In the genomic region with DNA sequence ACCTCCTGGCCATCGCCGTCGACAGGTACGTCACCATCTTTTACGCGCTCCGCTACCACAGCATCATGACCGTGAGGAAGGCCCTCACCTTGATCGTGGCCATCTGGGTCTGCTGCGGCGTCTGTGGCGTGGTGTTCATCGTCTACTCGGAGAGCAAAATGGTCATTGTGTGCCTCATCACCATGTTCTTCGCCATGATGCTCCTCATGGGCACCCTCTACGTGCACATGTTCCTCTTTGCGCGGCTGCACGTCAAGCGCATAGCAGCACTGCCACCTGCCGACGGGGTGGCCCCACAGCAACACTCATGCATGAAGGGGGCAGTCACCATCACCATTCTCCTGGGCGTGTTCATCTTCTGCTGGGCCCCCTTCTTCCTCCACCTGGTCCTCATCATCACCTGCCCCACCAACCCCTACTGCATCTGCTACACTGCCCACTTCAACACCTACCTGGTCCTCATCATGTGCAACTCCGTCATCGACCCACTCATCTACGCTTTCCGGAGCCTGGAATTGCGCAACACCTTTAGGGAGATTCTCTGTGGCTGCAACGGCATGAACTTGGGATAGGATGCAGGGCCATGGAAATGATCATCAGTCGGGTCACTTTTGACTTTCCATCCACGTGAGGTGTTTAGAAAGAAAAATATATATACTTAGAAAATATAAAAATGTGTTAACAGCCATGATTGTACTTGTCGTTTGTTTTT, we compare ENCODE assay signal across 8 cellular contexts. TPM values are rescaled to one million over a fixed set of nuclear protein-coding genes. Genes with fewer than 3 reads are reported as not detected.
DNase-seq lines count a peak whose midpoint lies in the region; ATAC-seq, FAIRE-seq and TF ChIP-seq lines count a peak whose summit lies in the region.

No MANE protein-coding gene starts in this region.

- no peaks in the 10 kb centered on the region for H3K27me3 ChIP-seq in GM06990 (replicated peaks; ENCODE audit: control insufficient read depth, insufficient read depth, low read length)
- no peaks in the 10 kb centered on the region for H3K27me3 ChIP-seq in GM12878 (replicated peaks in 1 of 2; ENCODE audit: control insufficient read depth in 2 of 2, insufficient read depth in 2 of 2, low read length in 1 of 2)
- no peaks in the 10 kb centered on the region for H3K27me3 ChIP-seq in ovary
- no peaks in the 10 kb centered on the region for H3K27me3 ChIP-seq in right cardiac atrium (ENCODE audit: control insufficient read depth, insufficient read depth)

- 60% methylated on average over 32 of the region's 32 CpGs for WGBS in GM12878 (ENCODE audit: insufficient coverage, insufficient replicate concordance, low lambda C conversion rate, missing lambda C conversion rate)
- 66 to 76% (median 73%) methylated on average over 32 of the region's 32 CpGs for WGBS in ovary, 3 donors
- WGBS in right cardiac atrium, result 66% methylated on average over 32 of the region's 32 CpGs

- POLR2A ChIA-PET in GM12878 (lab: Charles Lee), result no interaction called here

- no peak overlapping the region for H3K4me2 ChIP-seq in GM12878 (ENCODE audit: control insufficient read depth, insufficient read depth)

- H2AFZ ChIP-seq in GM12878 (ENCODE audit: control insufficient read depth, low read depth, low read length), result no peak overlapping the region

- BruUV-seq in GM12878 (replicated peaks; lab: Mats Ljungman, UMichigan), result no TSS peak

- TF ChIP-seq RAD21 in GM12878 (IDR thresholded peaks at IDR 0.05; ENCODE audit: insufficient read depth, low read depth, low read length), result peak; percentile 72

- H3K4me3 ChIP-seq in GM06990 (replicated peaks; ENCODE audit: low read depth, low read length) (no peak overlapping the region), GM12878 (no peak overlapping the region), ovary (no peak overlapping the region), right cardiac atrium (ENCODE audit: low read length) (no peak overlapping the region)

- peak; percentile 83 for TF ChIP-seq CTCF in GM06990 (IDR thresholded peaks at IDR 0.05; ENCODE audit: insufficient read depth, low read length, poor library complexity, severe bottlenecking)
- TF ChIP-seq CTCF in GM12878 (IDR thresholded peaks at IDR 0.05 in 2 of 3, conservative IDR thresholded peaks at IDR 0.05 in 1 of 3; ENCODE audit: control insufficient read depth in 2 of 3, extremely low read depth in 1 of 3, insufficient read depth in 1 of 3, low read depth in 3 of 3, low read length in 3 of 3), result peak in 2 of 3 experiments; percentile 39 to 61; a peak in 4 of 6 replicates
- TF ChIP-seq CTCF in ovary (IDR thresholded peaks at IDR 0.05), result no peak

- H3K36me3 ChIP-seq in GM06990 (ENCODE audit: control insufficient read depth, insufficient read depth, low read length) (no peaks in the 10 kb centered on the region), GM12878 (ENCODE audit: control insufficient read depth in 2 of 2, insufficient read depth in 2 of 2, low read length in 1 of 2) (no peaks in the 10 kb centered on the region), ovary (no peaks in the 10 kb centered on the region)

- RAD21 ChIA-PET in GM12878 (lab: Charles Lee; ENCODE audit: unreplicated experiment), result no interaction called here

- SMC1A ChIA-PET in GM12878 (lab: Charles Lee; ENCODE audit: uncharacterized antibody, unreplicated experiment), result no interaction called here

- in situ Hi-C loops in ACHN (cut with HindIII; ENCODE audit: low pct_ligation_motif_present, low pct_unique_long_range_greater_than_20kb, low sequenced_read_pairs), result no loop called here
- in situ Hi-C loops in GM12878 (cut with MboI), result no loop called here

- no peak overlapping the region for H3K9ac ChIP-seq in GM12878 (ENCODE audit: control insufficient read depth, insufficient read depth, low read length)

- no peak for TF ChIP-seq EP300 in GM12878 (IDR thresholded peaks at IDR 0.05; ENCODE audit: borderline replicate concordance in 1 of 2, control insufficient read depth in 1 of 2, low read depth in 2 of 2, low read length in 2 of 2)
- no peak for TF ChIP-seq EP300 in ovary (IDR thresholded peaks at IDR 0.05)

- H3K79me2 ChIP-seq in GM12878 (ENCODE audit: control insufficient read depth, insufficient read depth, low read length), result no peaks in the 10 kb centered on the region

- H3K9me3 ChIP-seq in GM12878 (replicated peaks; ENCODE audit: control insufficient read depth, insufficient read depth, low read length), result no peaks in the 10 kb centered on the region
- no peaks in the 10 kb centered on the region for H3K9me3 ChIP-seq in ovary
- H3K9me3 ChIP-seq in right cardiac atrium (ENCODE audit: control insufficient read depth, low read length), result no peaks in the 10 kb centered on the region

- H3K27ac ChIP-seq in GM12878 (ENCODE audit: control insufficient read depth, insufficient read depth), result no peak overlapping the region
- H3K27ac ChIP-seq in ovary, result no peak overlapping the region
- H3K27ac ChIP-seq in right cardiac atrium (ENCODE audit: low read length), result no peak overlapping the region

- no peak for FAIRE-seq in GM12878 (lab: Jason Lieb, UNC)
- FAIRE-seq in H54 (lab: Jason Lieb, UNC), result no peak

- CTCF ChIA-PET in GM12878 (lab: Yijun Ruan, JAX), result interaction anchor here (0.9 kb wide), 1 partner anchor 10 kb away, joined by 4 read pairs; no protein-coding TSS in a partner anchor

- ATAC-seq in GM12878 (peak; percentile 36; the same call in 1 of the 3 replicates), right cardiac atrium (no peak)

- intact Hi-C loops in GM12878 (cut with micrococcal nuclease; ENCODE audit: unreplicated experiment) (loop anchor here (2.0 to 5.0 kb wide), 2 partner anchors 327 to 1567 kb away; no protein-coding TSS in a partner anchor), ovary (cut with DNase I) (no loop called here), right cardiac atrium (cut with DNase I) (no loop called here)

- H3K4me1 ChIP-seq in GM12878 (ENCODE audit: control insufficient read depth, insufficient read depth, low read length), result no peaks in the 10 kb centered on the region
- no peaks in the 10 kb centered on the region for H3K4me1 ChIP-seq in ovary (ENCODE audit: insufficient read depth)
- no peaks in the 10 kb centered on the region for H3K4me1 ChIP-seq in right cardiac atrium (ENCODE audit: control insufficient read depth, insufficient read depth, low read length)

- DNase-seq in ACHN (peak; percentile 2), GM06990 (ENCODE audit: extremely low read depth, insufficient read length) (peak; percentile 31), LoVo (ENCODE audit: low spot score) (peak; percentile 7), GM12878 (ENCODE audit: low read depth, low spot score) (no peak), ovary (peak in 4 of 5 donors; percentile 18 to 45 (median 22)), H54 (ENCODE audit: insufficient read length, low spot score) (no peak), right cardiac atrium (no peak)
- DNase-seq in activated CD8-positive, alpha-beta memory T cell treated with anti-CD3 and anti-CD28 coated beads for 24 hours, result no peak

- TF ChIP-seq POLR2A in GM12878 (IDR thresholded peaks at IDR 0.05; ENCODE audit: low read depth, low read length) (no peak), ovary (IDR thresholded peaks at IDR 0.05) (no peak), H54 (IDR thresholded peaks at IDR 0.05; ENCODE audit: low read depth, low read length) (no peak)

- H4K20me1 ChIP-seq in GM12878 (ENCODE audit: control insufficient read depth, insufficient read depth), result no peaks in the 10 kb centered on the region

TF ChIP-seq in GM12878, 131 proteins besides CTCF, POLR2A, EP300 and RAD21:
- TF ChIP-seq CREM (IDR thresholded peaks at IDR 0.05; ENCODE audit: low read depth) (no peak), SMC3 (IDR thresholded peaks at IDR 0.05; ENCODE audit: borderline replicate concordance, low read length) (peak; percentile 30; the same call in 1 of the 2 replicates), CHD2 (IDR thresholded peaks at IDR 0.05; ENCODE audit: borderline replicate concordance, low read depth, low read length) (no peak)

RNA-seq across cellular contexts. Expression of a gene that starts 0.9 kb away (rescaled TPM):
- total RNA-seq in GM12878 (2013; cell fraction: nucleolus; rRNA removed), result not detected in 2 replicates
- not detected in 2 replicates for total RNA-seq in GM12878 (2014; rRNA removed)
- total RNA-seq in GM12878 (2014; rRNA removed; fragmentation: Illumina TruSeq; extraction: Trizol), result not detected in 2 replicates
- not detected in 2 replicates for total RNA-seq in GM12878 (2021)
- polyA plus RNA-seq in GM12878 (2011; ENCODE audit: low read depth), result not detected
- not detected in 2 replicates for polyA plus RNA-seq in GM12878 (2011; rRNA removed)
- polyA plus RNA-seq in GM12878 (2011; cell fraction: cytosol; rRNA removed), result not detected in 2 replicates
- polyA plus RNA-seq in GM12878 (2011; cell fraction: nucleus; rRNA removed), result not detected in 2 replicates
- polyA plus RNA-seq in GM12878 (2012), result not detected in 2 replicates
- not detected in 2 replicates for polyA plus RNA-seq in GM12878 (2014; fragmentation: Illumina TruSeq; extraction: Trizol)
- polyA plus RNA-seq in GM12878 (2014; fragmentation: Nextera tagmentation; extraction: Ambion mirVana), result not detected
- not detected in 2 replicates for polyA plus RNA-seq in GM12878 (2014; rRNA removed)
- polyA plus RNA-seq in GM12878 (2016; fragmentation: Nextera tagmentation; extraction: Ambion mirVana), result not detected
- polyA minus RNA-seq in GM12878 (2011; rRNA and poly(A)+ RNA removed), result not detected in 2 replicates
- not detected in 2 replicates for polyA minus RNA-seq in GM12878 (2011; cell fraction: cytosol; rRNA and poly(A)+ RNA removed)
- polyA minus RNA-seq in GM12878 (2011; cell fraction: nucleus; rRNA and poly(A)+ RNA removed), result not detected in 2 replicates
- not detected for total RNA-seq in ovary
- not detected for polyA plus RNA-seq in ovary
- not detected for total RNA-seq in right cardiac atrium
- polyA plus RNA-seq in right cardiac atrium, result not detected

Comparison
In these comparisons a context has a peak if more than half of its experiments do, and no peak if none do; other contexts are left out.
1. DNase-seq: peak in ACHN (single experiment), GM06990 (single experiment), LoVo (single experiment) and ovary (4 of 5); none in GM12878 (single experiment), H54 (single experiment), activated CD8-positive, alpha-beta memory T cell treated with anti-CD3 and anti-CD28 coated beads for 24 hours (single experiment) and right cardiac atrium (0 of 3).
2. CTCF ChIP-seq: peak in GM06990 (single experiment) and GM12878 (2 of 3); none in ovary (0 of 3).